ENCODE assay signal across 1 cellular context in genomic region chr7:31022726-31023125, GRCh38.
TF ChIP-seq lines count a peak whose summit lies in the region.

No MANE protein-coding gene starts in this region.

TF ChIP-seq in HCT116, 20 proteins besides CTCF, POLR2A, EP300 and RAD21 (continued from another document):
- no peak for TF ChIP-seq JUND (IDR thresholded peaks at IDR 0.05)
- no peak for TF ChIP-seq TCF7L2 (IDR thresholded peaks at IDR 0.05; ENCODE audit: borderline replicate concordance, extremely low read depth, insufficient read depth, insufficient read length)
- no peak for TF ChIP-seq EGR1 (IDR thresholded peaks at IDR 0.05; ENCODE audit: low read depth)
